13 cellular contexts compared by ENCODE assay signal in genomic region chr2:211237586-211237985, GRCh38.
"Had no signal": no experiment of that assay in that cellular context is flagged by ENCODE, and none has a peak within 500 bp of the region (broad histone marks: within the 10 kb centered on the region; RNA-seq: fewer than 3 reads in every experiment).

No MANE protein-coding gene starts in this region.

- H3K27ac ChIP-seq: cardiac muscle cell, gastrocnemius medialis, heart right ventricle, left lung, testis, WERI-Rb-1 had no signal

- H3K27ac Mint-ChIP-seq: activated T-helper 1 cell treated with anti-CD3 and anti-CD28 coated beads, Interleukin-12 subunit alpha, Interleukin-12 subunit beta, Interleukin-2, Interleukin-4 antibody, amounts not matched to agents 30 ng/mL and 10 ng/mL and 1 ng/mL, durations not matched to agents 14 hours and 24 hours and 36 hours; natural killer cell treated with Interleukin-12 subunit alpha and Interleukin-12 subunit beta and Interleukin-15 and Interleukin-18, amount 100 ng/mL, for 72 hours; stimulated activated naive CD8-positive, alpha-beta T cell treated with anti-CD3 and anti-CD28 coated beads, Interleukin-15, amount 100 ng/mL, for 72 hours had no signal

- H3K27me3 ChIP-seq: cardiac muscle cell, gastrocnemius medialis, heart right ventricle, left lung, testis had no signal

- H3K4me1 ChIP-seq: gastrocnemius medialis, heart right ventricle, left lung, testis had no signal

- ATAC-seq: gastrocnemius medialis; heart right ventricle; left lung; natural killer cell treated with Interleukin-12 subunit alpha and Interleukin-12 subunit beta and Interleukin-15 and Interleukin-18, amount 100 ng/mL, for 72 hours; stimulated activated naive CD8-positive, alpha-beta T cell treated with anti-CD3 and anti-CD28 coated beads, Interleukin-15, amount 100 ng/mL, for 72 hours had no signal

- H3K36me3 ChIP-seq: cardiac muscle cell, gastrocnemius medialis, heart right ventricle, left lung, WERI-Rb-1 had no signal

- H3K27me3 Mint-ChIP-seq: natural killer cell treated with Interleukin-12 subunit alpha and Interleukin-12 subunit beta and Interleukin-15 and Interleukin-18, amount 100 ng/mL, for 72 hours; stimulated activated naive CD8-positive, alpha-beta T cell treated with anti-CD3 and anti-CD28 coated beads, Interleukin-15, amount 100 ng/mL, for 72 hours had no signal

- H3K9me3 Mint-ChIP-seq: activated T-helper 1 cell treated with anti-CD3 and anti-CD28 coated beads, Interleukin-12 subunit alpha, Interleukin-12 subunit beta, Interleukin-2, Interleukin-4 antibody, amounts not matched to agents 30 ng/mL and 10 ng/mL and 1 ng/mL, durations not matched to agents 14 hours and 24 hours and 36 hours had no signal

- H3K4me1 Mint-ChIP-seq: stimulated activated naive CD8-positive, alpha-beta T cell treated with anti-CD3 and anti-CD28 coated beads, Interleukin-15, amount 100 ng/mL, for 72 hours had no signal

- H3K4me3 Mint-ChIP-seq: activated T-helper 1 cell treated with anti-CD3 and anti-CD28 coated beads, Interleukin-12 subunit alpha, Interleukin-12 subunit beta, Interleukin-2, Interleukin-4 antibody, amounts not matched to agents 30 ng/mL and 10 ng/mL and 1 ng/mL, durations not matched to agents 14 hours and 24 hours and 36 hours; natural killer cell treated with Interleukin-12 subunit alpha and Interleukin-12 subunit beta and Interleukin-15 and Interleukin-18, amount 100 ng/mL, for 72 hours; stimulated activated naive CD8-positive, alpha-beta T cell treated with anti-CD3 and anti-CD28 coated beads, Interleukin-15, amount 100 ng/mL, for 72 hours had no signal

- DNase-seq: activated CD4-positive, alpha-beta T cell treated with anti-CD3 and anti-CD28 coated beads for 4 hours; activated naive CD4-positive, alpha-beta T cell; gastrocnemius medialis; heart right ventricle; left lung; stimulated activated CD4-positive, alpha-beta T cell treated with anti-CD3 and anti-CD28 coated beads, Interleukin-4, amount 100 ng/mL, for 1 hour; stimulated activated naive CD8-positive, alpha-beta T cell treated with anti-CD3 and anti-CD28 coated beads, Interleukin-15, amount 100 ng/mL, for 72 hours; T1000; testis; WERI-Rb-1 had no signal

- H3K9me3 ChIP-seq: gastrocnemius medialis, testis had no signal

- H3K36me3 Mint-ChIP-seq: natural killer cell treated with Interleukin-12 subunit alpha and Interleukin-12 subunit beta and Interleukin-15 and Interleukin-18, amount 100 ng/mL, for 72 hours had no signal

- H3K4me3 ChIP-seq: cardiac muscle cell, gastrocnemius medialis, heart right ventricle, left lung, testis had no signal
